ENCODE assay signal across 10 cellular contexts in the genomic region with DNA sequence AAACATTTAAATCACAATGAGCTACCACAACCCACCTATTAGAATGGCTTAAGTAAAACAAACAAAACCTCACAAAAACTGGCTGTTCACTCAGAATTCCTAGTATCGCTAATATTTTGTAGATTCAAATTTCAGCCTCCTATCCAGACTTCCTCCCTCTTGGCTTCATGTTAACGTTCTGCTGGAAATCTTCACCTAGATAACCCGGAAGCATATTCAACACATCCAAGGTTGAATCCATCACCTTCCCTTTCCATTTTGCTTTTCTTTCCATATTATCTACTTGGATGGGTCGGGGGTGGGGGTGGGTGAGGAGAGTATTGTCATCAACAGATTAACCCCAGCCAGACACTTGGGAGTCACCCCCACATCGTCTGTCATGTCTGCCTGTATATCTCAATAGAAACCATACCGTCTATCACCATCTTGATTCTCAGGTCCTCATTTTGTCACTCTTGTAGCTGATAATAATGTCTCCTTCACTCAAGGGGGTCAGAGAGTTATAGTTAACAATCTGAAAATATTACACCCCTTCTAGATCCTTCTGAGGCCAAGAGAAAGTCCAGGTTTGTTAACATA. TPM values are rescaled to one million over a fixed set of nuclear protein-coding genes. Genes with fewer than 3 reads are reported as not detected.
A peak's percentile ranks its signal among the peaks of the same experiment; 100 is the strongest.
DNase-seq lines count a peak whose midpoint lies in the region; ATAC-seq and TF ChIP-seq lines count a peak whose summit lies in the region.
"Had no signal": no experiment of that assay in that cellular context is flagged by ENCODE, and none has a peak within 500 bp of the region (broad histone marks: within the 10 kb centered on the region; RNA-seq: fewer than 3 reads in every experiment).

No MANE protein-coding gene starts in this region.

- H3K36me3 Mint-ChIP-seq in activated naive CD4-positive, alpha-beta T cell treated with anti-CD3 and anti-CD28 coated beads, Interleukin-2, amount 50 U/mL, for 24 hours, result peaks cover 26% of the 10 kb centered on the region
- peaks cover 7% of the 10 kb centered on the region for H3K36me3 Mint-ChIP-seq in endodermal cell (ENCODE audit: low read depth)

- peak overlapping the region; percentile 91 for H3K4me2 ChIP-seq in PC-9

- ATAC-seq in stimulated activated naive CD8-positive, alpha-beta T cell treated with anti-CD3 and anti-CD28 coated beads, Interleukin-15, amount 100 ng/mL, for 72 hours, result no peak

- peak overlapping the region; percentile 99 for H3K27ac Mint-ChIP-seq in activated naive CD4-positive, alpha-beta T cell treated with anti-CD3 and anti-CD28 coated beads, Interleukin-2, amount 50 U/mL, for 24 hours
- H3K27ac Mint-ChIP-seq in endodermal cell, result no peak overlapping the region
- H3K27ac Mint-ChIP-seq in stimulated activated naive CD8-positive, alpha-beta T cell treated with anti-CD3 and anti-CD28 coated beads, Interleukin-15, amount 100 ng/mL, for 72 hours, result peak overlapping the region; percentile 6 to 20

- no peaks in the 10 kb centered on the region for H3K9me2 ChIP-seq in PC-9 (ENCODE audit: insufficient read depth)

- H3K4me3 ChIP-seq in PC-9, result peak overlapping the region; percentile 75; the same call in 1 of the 2 replicates
- peak overlapping the region; percentile 96 for H3K4me3 ChIP-seq in endodermal cell (ENCODE audit: low read length)
- H3K4me3 ChIP-seq in Peyer's patch, result no peak overlapping the region

- BruUV-seq in PC-9 (replicated peaks; lab: Mats Ljungman, UMichigan), result no TSS peak

- H3K9ac ChIP-seq in endodermal cell (ENCODE audit: extremely low read depth, low read length, poor library complexity, severe bottlenecking), result no peak overlapping the region

- peaks cover 42% of the 10 kb centered on the region for H3K79me2 ChIP-seq in PC-9 (ENCODE audit: low read depth)

- CTCF ChIA-PET in PC-9 (lab: Charles Lee), result no interaction called here

- H3K27me3 ChIP-seq in PC-9 (ENCODE audit: insufficient read depth, low read depth) (no peaks in the 10 kb centered on the region), endodermal cell (ENCODE audit: control insufficient read depth, insufficient read depth, low read length, poor library complexity, severe bottlenecking) (no peaks in the 10 kb centered on the region), Peyer's patch (no peaks in the 10 kb centered on the region)

- TF ChIP-seq CTCF in PC-9 (conservative IDR thresholded peaks at IDR 0.05), result no peak
- TF ChIP-seq CTCF in endodermal cell (conservative IDR thresholded peaks at IDR 0.05), result no peak
- TF ChIP-seq CTCF in Peyer's patch (IDR thresholded peaks at IDR 0.05), result no peak

- WGBS in endodermal cell (ENCODE audit: insufficient coverage in 1 of 2, insufficient read length in 1 of 2), 2 experiments, result 94 to 95% methylated on average over 3 to 5 of the region's 6 CpGs

- no peaks in the 10 kb centered on the region for H3K27me3 Mint-ChIP-seq in activated naive CD4-positive, alpha-beta T cell treated with anti-CD3 and anti-CD28 coated beads, Interleukin-2, amount 50 U/mL, for 24 hours
- H3K27me3 Mint-ChIP-seq in endodermal cell (ENCODE audit: insufficient read depth), result no peaks in the 10 kb centered on the region
- no peaks in the 10 kb centered on the region for H3K27me3 Mint-ChIP-seq in stimulated activated naive CD8-positive, alpha-beta T cell treated with anti-CD3 and anti-CD28 coated beads, Interleukin-15, amount 100 ng/mL, for 72 hours

- H4K20me1 ChIP-seq in PC-9 (ENCODE audit: insufficient read depth), result peaks cover 3% of the 10 kb centered on the region; the same call in 1 of the 2 replicates

- no peak for TF ChIP-seq POLR2A in Peyer's patch (IDR thresholded peaks at IDR 0.05)

- H2AFZ ChIP-seq in PC-9, result no peak overlapping the region

- H3K9me3 ChIP-seq in PC-9 (ENCODE audit: insufficient read depth, low read depth) (no peaks in the 10 kb centered on the region), endodermal cell (ENCODE audit: control insufficient read depth, low read length) (no peaks in the 10 kb centered on the region), Peyer's patch (no peaks in the 10 kb centered on the region)

- H3K36me3 ChIP-seq in PC-9 (ENCODE audit: low read depth), result peaks cover 17% of the 10 kb centered on the region
- H3K36me3 ChIP-seq in endodermal cell (ENCODE audit: control insufficient read depth, insufficient read depth, low read length), result peaks cover 12% of the 10 kb centered on the region
- no peaks in the 10 kb centered on the region for H3K36me3 ChIP-seq in Peyer's patch

- no peaks in the 10 kb centered on the region for H3K9me3 Mint-ChIP-seq in activated naive CD4-positive, alpha-beta T cell treated with anti-CD3 and anti-CD28 coated beads, Interleukin-2, amount 50 U/mL, for 24 hours
- no peaks in the 10 kb centered on the region for H3K9me3 Mint-ChIP-seq in endodermal cell
- H3K9me3 Mint-ChIP-seq in stimulated activated naive CD8-positive, alpha-beta T cell treated with anti-CD3 and anti-CD28 coated beads, Interleukin-15, amount 100 ng/mL, for 72 hours, result no peaks in the 10 kb centered on the region

- H3K4me1 Mint-ChIP-seq in activated naive CD4-positive, alpha-beta T cell treated with anti-CD3 and anti-CD28 coated beads, Interleukin-2, amount 50 U/mL, for 24 hours, result peaks cover 68% of the 10 kb centered on the region
- peaks cover 32% of the 10 kb centered on the region for H3K4me1 Mint-ChIP-seq in endodermal cell
- peaks cover 61% of the 10 kb centered on the region for H3K4me1 Mint-ChIP-seq in stimulated activated naive CD8-positive, alpha-beta T cell treated with anti-CD3 and anti-CD28 coated beads, Interleukin-15, amount 100 ng/mL, for 72 hours

- H3K4me3 Mint-ChIP-seq in activated naive CD4-positive, alpha-beta T cell treated with anti-CD3 and anti-CD28 coated beads, Interleukin-2, amount 50 U/mL, for 24 hours, result peak overlapping the region; percentile 92
- no peak overlapping the region for H3K4me3 Mint-ChIP-seq in endodermal cell
- peak overlapping the region; percentile 60 to 66 for H3K4me3 Mint-ChIP-seq in stimulated activated naive CD8-positive, alpha-beta T cell treated with anti-CD3 and anti-CD28 coated beads, Interleukin-15, amount 100 ng/mL, for 72 hours

- POLR2A ChIA-PET in PC-9 (lab: Charles Lee; ENCODE audit: unreplicated experiment), result no interaction called here

- H3K27ac ChIP-seq in PC-9 (no peak overlapping the region), endodermal cell (ENCODE audit: low read depth, low read length) (no peak overlapping the region), Peyer's patch (no peak overlapping the region)

- H3F3A ChIP-seq in PC-9 (ENCODE audit: insufficient read depth, low read depth), result no peaks in the 10 kb centered on the region

- peaks cover 18% of the 10 kb centered on the region for H3K4me1 ChIP-seq in PC-9 (replicated peaks; ENCODE audit: insufficient read depth)
- H3K4me1 ChIP-seq in endodermal cell (ENCODE audit: control insufficient read depth, insufficient read depth, low read length), result peaks cover 15% of the 10 kb centered on the region
- H3K4me1 ChIP-seq in Peyer's patch, result peaks cover 0 to 11% (median 0%) of the 10 kb centered on the region in 4 donors

- DNase-seq in activated naive CD4-positive, alpha-beta T cell treated with anti-CD3 and anti-CD28 coated beads, Interleukin-2, amount 50 U/mL, for 16 hours, result no peak
- DNase-seq in PC-9, result no peak
- DNase-seq in endodermal cell, result no peak
- DNase-seq in stimulated activated naive CD8-positive, alpha-beta T cell treated with anti-CD3 and anti-CD28 coated beads, Interleukin-15, amount 100 ng/mL, for 72 hours, result no peak
- DNase-seq in NCI-H2171 (lab: John Stamatoyannopoulos, UW), result no peak
- DNase-seq in Peyer's patch, result no peak
- DNase-seq in hippocampal formation (lab: John Stamatoyannopoulos, UW), result no peak
- DNase-seq: NCI-H2081 treated with DMSO at 0.1 percent for 48 hours, T1000 had no signal

- intact Hi-C loops in PC-9 (cut with micrococcal nuclease; ENCODE audit: unreplicated experiment), result loop anchor here (10.0 kb wide), 1 partner anchor 118 kb away; no protein-coding TSS in a partner anchor

RNA-seq across cellular contexts. Expression of gene DPH5, which starts 1.7 kb away (rescaled TPM):
- total RNA-seq in PC-9 (2021) (38.8 and 39.4 TPM in 2 replicates), endodermal cell (10 to 100 TPM; 38.7 to 40.4 TPM), Peyer's patch (10 to 100 TPM in 2 of 4 donors, 1 to 10 TPM in 2; 3.0 to 26.4 (median 8.5) TPM)
- 56.0 TPM for polyA plus RNA-seq in endodermal cell (2013, experiment 1 of 2)
- 47.3 TPM for polyA plus RNA-seq in endodermal cell (2013, experiment 2 of 2)

Comparison
In these comparisons a context has a peak if more than half of its experiments do, and no peak if none do; other contexts are left out.
1. H3K4me3 ChIP-seq: peak in PC-9 (single experiment) and endodermal cell (single experiment); none in Peyer's patch (0 of 4).